ENCODE assay signal across 8 cellular contexts in the genomic region with DNA sequence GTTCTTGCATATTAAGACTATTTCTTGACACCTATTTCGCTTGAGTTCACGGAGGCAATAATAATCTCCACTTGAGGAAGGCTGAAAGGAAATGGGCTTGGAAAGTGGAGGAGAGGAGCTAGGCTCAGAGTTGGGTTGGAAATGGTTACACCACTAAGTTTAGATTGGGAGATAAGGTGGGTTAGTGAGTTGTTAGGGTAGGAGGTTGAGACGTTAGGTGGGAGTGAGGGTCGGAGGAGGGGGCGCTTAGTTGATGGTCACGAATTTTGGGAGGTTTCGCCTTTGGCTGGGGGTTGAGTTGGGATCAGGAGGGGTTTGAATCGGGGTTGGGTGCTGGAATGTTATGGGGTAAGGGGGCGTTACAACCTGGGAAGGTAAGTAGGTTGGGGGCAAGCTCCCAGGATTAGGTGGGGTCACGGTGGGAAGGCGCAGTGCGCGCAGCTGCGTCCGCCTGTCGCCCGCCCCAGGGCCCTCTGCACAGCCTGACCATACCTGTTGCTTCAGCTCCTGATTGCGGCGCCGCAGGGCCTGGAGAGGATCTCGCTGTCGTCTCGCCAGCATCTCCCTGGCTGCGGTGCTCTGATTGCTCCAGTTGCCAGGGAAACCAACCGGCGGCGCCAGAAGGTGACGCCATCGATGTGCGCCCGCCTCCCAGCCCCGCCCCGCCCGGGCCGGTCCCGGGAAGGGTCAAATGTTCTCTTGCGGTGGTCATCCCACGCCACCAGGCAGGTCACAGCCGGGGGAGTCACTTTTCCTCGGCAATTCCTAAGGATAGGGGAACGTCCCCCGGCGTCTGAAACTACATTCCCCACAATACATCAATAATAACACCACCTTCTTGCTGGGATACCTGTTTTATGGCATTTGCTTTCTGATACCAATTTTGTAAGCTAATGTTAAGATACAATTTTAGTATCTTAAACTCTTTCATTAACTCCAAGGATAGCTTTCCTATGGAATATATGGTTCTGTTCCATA. TPM values are rescaled to one million over a fixed set of nuclear protein-coding genes. Genes with fewer than 3 reads are reported as not detected.
DNase-seq lines count a peak whose midpoint lies in the region; ATAC-seq, FAIRE-seq and TF ChIP-seq lines count a peak whose summit lies in the region.

A gene (minus strand): TSS at position 606 of the 978 bp plus-strand sequence. CDS start 45 bp downstream, at position 561.

- peak within 1 kb of the TSS; percentile 90 for H3K27ac Mint-ChIP-seq in central memory CD8-positive, alpha-beta T cell (ENCODE audit: low read depth)

- H3K4me1 ChIP-seq in kidney (ENCODE audit: control insufficient read depth in 1 of 2, insufficient read depth in 1 of 2, low read depth in 1 of 2, low read length in 2 of 2): peaks cover 0 to 5% of the 10 kb centered on the region in 2 donors

- peaks cover 25% of the 10 kb centered on the region for H3K36me3 Mint-ChIP-seq in central memory CD8-positive, alpha-beta T cell (ENCODE audit: insufficient read depth)

- no peaks in the 10 kb centered on the region for H3K27me3 Mint-ChIP-seq in central memory CD8-positive, alpha-beta T cell

- peaks cover 0 to 3% of the 10 kb centered on the region in 2 donors for H3K36me3 ChIP-seq in kidney (ENCODE audit: control insufficient read depth in 1 of 2, insufficient read depth in 2 of 2, low read length in 2 of 2)

- H3K9ac ChIP-seq in kidney (ENCODE audit: low read length in 2 of 2): peak within 1 kb of the TSS; percentile 20 to 77

- H3K4me1 Mint-ChIP-seq in central memory CD8-positive, alpha-beta T cell: peaks cover 27% of the 10 kb centered on the region

- peak; percentile 99 for ATAC-seq in GM19023 (IDR thresholded peaks at IDR 0.05; ENCODE audit: unreplicated experiment)
- ATAC-seq in HG03159 (IDR thresholded peaks at IDR 0.05; ENCODE audit: unreplicated experiment): peak; percentile 96
- ATAC-seq in activated CD4-positive, CD25-positive, alpha-beta regulatory T cell treated with anti-CD3 and anti-CD28 coated beads, Interleukin-2, amount 50 U/mL, for 24 hours: peak; percentile 86 to 92
- ATAC-seq in central memory CD8-positive, alpha-beta T cell (replicated peaks; ENCODE audit: extremely low read depth, poor library complexity, severe bottlenecking): peak; percentile 93

- H3K9me3 Mint-ChIP-seq in central memory CD8-positive, alpha-beta T cell: no peaks in the 10 kb centered on the region

- peak within 1 kb of the TSS in 1 of 2 donors; percentile 12 for H3K27ac ChIP-seq in kidney (ENCODE audit: low read depth in 2 of 2, low read length in 2 of 2)

- H3K4me3 ChIP-seq in AG10803 (ENCODE audit: low read length) (peak within 1 kb of the TSS; percentile 94), kidney (ENCODE audit: low read length in 2 of 2) (peak within 1 kb of the TSS; percentile 89)

- DNase-seq in AG10803 (ENCODE audit: low read depth): peak; percentile 82
- DNase-seq in NCI-H2227 treated with DMSO at 0.1 percent for 48 hours (lab: John Stamatoyannopoulos, UW): peak; percentile 79
- DNase-seq in central memory CD8-positive, alpha-beta T cell (ENCODE audit: low spot score in 2 of 2): peak; percentile 76 to 77
- peak; percentile 94 for DNase-seq in kidney
- peak; percentile 70 to 75 for DNase-seq in stimulated activated CD4-positive, alpha-beta T cell treated with anti-CD3 and anti-CD28 coated beads, Interleukin-15, amount 100 ng/mL, for 1 hour (ENCODE audit: low read depth in 1 of 2, low spot score in 1 of 2)

- TF ChIP-seq CTCF in AG10803 (conservative IDR thresholded peaks at IDR 0.05; ENCODE audit: low read length): no peak
- peak; percentile 10 for TF ChIP-seq CTCF in kidney (IDR thresholded peaks at IDR 0.05; ENCODE audit: borderline replicate concordance, extremely low read depth, insufficient read depth)

- peak within 1 kb of the TSS; percentile 85 for H3K4me3 Mint-ChIP-seq in central memory CD8-positive, alpha-beta T cell

- FAIRE-seq in kidney (lab: Jason Lieb, UNC): no peak

- no peaks in the 10 kb centered on the region for H3K9me3 ChIP-seq in kidney (ENCODE audit: control insufficient read depth in 1 of 2, low read length in 2 of 2)

- intact Hi-C loops in kidney (cut with DNase I): no loop called here

RNA-seq across cellular contexts. Expression of the gene that starts here (rescaled TPM):
- total RNA-seq in kidney: 11.8 TPM
- polyA plus RNA-seq in kidney (ENCODE audit: insufficient read depth, low read depth, low replicate concordance): 18.3 TPM
